1 cellular context compared by ENCODE assay signal in genomic region chr12:120903382-120903817, GRCh38.
TF ChIP-seq lines count a peak whose summit lies in the region.

No MANE protein-coding gene starts in this region.

TF ChIP-seq in K562, 482 proteins besides CTCF, POLR2A, EP300 and RAD21 (continued from another document):
- TF ChIP-seq, protein P1, sequence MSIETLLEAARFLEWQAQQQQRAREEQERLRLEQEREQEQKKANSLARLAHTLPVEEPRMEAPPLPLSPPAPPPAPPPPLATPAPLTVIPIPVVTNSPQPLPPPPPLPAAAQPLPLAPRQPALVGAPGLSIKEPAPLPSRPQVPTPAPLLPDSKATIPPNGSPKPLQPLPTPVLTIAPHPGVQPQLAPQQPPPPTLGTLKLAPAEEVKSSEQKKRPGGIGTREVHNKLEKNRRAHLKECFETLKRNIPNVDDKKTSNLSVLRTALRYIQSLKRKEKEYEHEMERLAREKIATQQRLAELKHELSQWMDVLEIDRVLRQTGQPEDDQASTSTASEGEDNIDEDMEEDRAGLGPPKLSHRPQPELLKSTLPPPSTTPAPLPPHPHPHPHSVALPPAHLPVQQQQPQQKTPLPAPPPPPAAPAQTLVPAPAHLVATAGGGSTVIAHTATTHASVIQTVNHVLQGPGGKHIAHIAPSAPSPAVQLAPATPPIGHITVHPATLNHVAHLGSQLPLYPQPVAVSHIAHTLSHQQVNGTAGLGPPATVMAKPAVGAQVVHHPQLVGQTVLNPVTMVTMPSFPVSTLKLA (conservative IDR thresholded peaks at IDR 0.05): peak in 1 of 2 experiments; percentile 54; a peak in 1 of 4 replicates
- TF ChIP-seq ZBTB7A (IDR thresholded peaks at IDR 0.05; ENCODE audit: borderline replicate concordance, control insufficient read depth, low read depth, low read length): peak; percentile 60; the same call in 1 of the 2 replicates
- TF ChIP-seq CEBPG (CRISPR knock-in tag; IDR thresholded peaks at IDR 0.05): no peak
- no peak for TF ChIP-seq CEBPG (tag; conservative IDR thresholded peaks at IDR 0.05 in 1 of 2, IDR thresholded peaks at IDR 0.05 in 1 of 2)
- TF ChIP-seq ZBTB40 (IDR thresholded peaks at IDR 0.05): peak; percentile 27; the same call in 1 of the 2 replicates
- no peak for TF ChIP-seq ZBTB40 (CRISPR knock-in tag; IDR thresholded peaks at IDR 0.05)
- 0 out of 2 replicates have a peak, but pooled peaks have one; percentile 37 for TF ChIP-seq ZNF143 (CRISPR knock-in tag; IDR thresholded peaks at IDR 0.05)
- TF ChIP-seq ZNF780A (CRISPR knock-in tag; IDR thresholded peaks at IDR 0.05): no peak
- no peak for TF ChIP-seq RBM17 (IDR thresholded peaks at IDR 0.05; ENCODE audit: borderline replicate concordance, low read depth, low read length)
- TF ChIP-seq EGR1 (conservative IDR thresholded peaks at IDR 0.05): peak; percentile 61
- peak; percentile 49 for TF ChIP-seq SAP30 (IDR thresholded peaks at IDR 0.05; ENCODE audit: borderline replicate concordance, insufficient read depth, low read depth, low read length, poor library complexity, severe bottlenecking)
- TF ChIP-seq KDM1A (IDR thresholded peaks at IDR 0.05): 0 out of 4 replicates have a peak, but pooled peaks of 1 of the 2 experiments have one; percentile 11
- TF ChIP-seq RBFOX2 (IDR thresholded peaks at IDR 0.05; ENCODE audit: low read depth, low read length): peak; percentile 7; the same call in 1 of the 2 replicates
- TF ChIP-seq CREB1 (IDR thresholded peaks at IDR 0.05): 0 out of 2 replicates have a peak, but pooled peaks have one; percentile 18
- TF ChIP-seq CREB1 (CRISPR knock-in tag; IDR thresholded peaks at IDR 0.05): no peak
- TF ChIP-seq NR2C2 (CRISPR knock-in tag; IDR thresholded peaks at IDR 0.05): no peak
- peak; percentile 81 for TF ChIP-seq NR2C2 (tag; IDR thresholded peaks at IDR 0.05)
- TF ChIP-seq, protein P2, sequence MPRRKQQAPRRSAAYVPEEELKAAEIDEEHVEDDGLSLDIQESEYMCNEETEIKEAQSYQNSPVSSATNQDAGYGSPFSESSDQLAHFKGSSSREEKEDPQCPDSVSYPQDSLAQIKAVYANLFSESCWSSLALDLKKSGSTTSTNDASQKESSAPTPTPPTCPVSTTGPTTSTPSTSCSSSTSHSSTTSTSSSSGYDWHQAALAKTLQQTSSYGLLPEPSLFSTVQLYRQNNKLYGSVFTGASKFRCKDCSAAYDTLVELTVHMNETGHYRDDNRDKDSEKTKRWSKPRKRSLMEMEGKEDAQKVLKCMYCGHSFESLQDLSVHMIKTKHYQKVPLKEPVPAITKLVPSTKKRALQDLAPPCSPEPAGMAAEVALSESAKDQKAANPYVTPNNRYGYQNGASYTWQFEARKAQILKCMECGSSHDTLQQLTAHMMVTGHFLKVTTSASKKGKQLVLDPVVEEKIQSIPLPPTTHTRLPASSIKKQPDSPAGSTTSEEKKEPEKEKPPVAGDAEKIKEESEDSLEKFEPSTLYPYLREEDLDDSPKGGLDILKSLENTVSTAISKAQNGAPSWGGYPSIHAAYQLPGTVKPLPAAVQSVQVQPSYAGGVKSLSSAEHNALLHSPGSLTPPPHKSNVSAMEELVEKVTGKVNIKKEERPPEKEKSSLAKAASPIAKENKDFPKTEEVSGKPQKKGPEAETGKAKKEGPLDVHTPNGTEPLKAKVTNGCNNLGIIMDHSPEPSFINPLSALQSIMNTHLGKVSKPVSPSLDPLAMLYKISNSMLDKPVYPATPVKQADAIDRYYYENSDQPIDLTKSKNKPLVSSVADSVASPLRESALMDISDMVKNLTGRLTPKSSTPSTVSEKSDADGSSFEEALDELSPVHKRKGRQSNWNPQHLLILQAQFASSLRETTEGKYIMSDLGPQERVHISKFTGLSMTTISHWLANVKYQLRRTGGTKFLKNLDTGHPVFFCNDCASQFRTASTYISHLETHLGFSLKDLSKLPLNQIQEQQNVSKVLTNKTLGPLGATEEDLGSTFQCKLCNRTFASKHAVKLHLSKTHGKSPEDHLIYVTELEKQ (CRISPR knock-in tag; IDR thresholded peaks at IDR 0.05): no peak
- TF ChIP-seq, protein P3, sequence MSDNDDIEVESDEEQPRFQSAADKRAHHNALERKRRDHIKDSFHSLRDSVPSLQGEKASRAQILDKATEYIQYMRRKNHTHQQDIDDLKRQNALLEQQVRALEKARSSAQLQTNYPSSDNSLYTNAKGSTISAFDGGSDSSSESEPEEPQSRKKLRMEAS (CRISPR knock-in tag; IDR thresholded peaks at IDR 0.05): peak; percentile 48; the same call in 1 of the 2 replicates
- TF ChIP-seq ZZZ3 (IDR thresholded peaks at IDR 0.05): no peak
- TF ChIP-seq ZKSCAN1 (IDR thresholded peaks at IDR 0.05; ENCODE audit: low read depth, low read length): no peak
- 0 out of 2 replicates have a peak, but pooled peaks have one; percentile 15 for TF ChIP-seq CREM (IDR thresholded peaks at IDR 0.05; ENCODE audit: low read depth)
- TF ChIP-seq MAZ (CRISPR knock-in tag; conservative IDR thresholded peaks at IDR 0.05 in 1 of 2, IDR thresholded peaks at IDR 0.05 in 1 of 2): 0 out of 4 replicates have a peak, but pooled peaks have one; percentile 34 to 37
- no peak for TF ChIP-seq NR2C1 (IDR thresholded peaks at IDR 0.05)
- TF ChIP-seq NR2C1 (tag; IDR thresholded peaks at IDR 0.05): peak; percentile 47; the same call in 1 of the 2 replicates
- peak; percentile 59 for TF ChIP-seq GABPA (tag; conservative IDR thresholded peaks at IDR 0.05; ENCODE audit: low read depth)
- TF ChIP-seq FOXP1 (CRISPR knock-in tag; IDR thresholded peaks at IDR 0.05): 0 out of 2 replicates have a peak, but pooled peaks have one; percentile 44
TF ChIP-seq in K562: peak in this region for 18.
